Comparison of ENCODE assay signal across 1 cellular context in the genomic region with DNA sequence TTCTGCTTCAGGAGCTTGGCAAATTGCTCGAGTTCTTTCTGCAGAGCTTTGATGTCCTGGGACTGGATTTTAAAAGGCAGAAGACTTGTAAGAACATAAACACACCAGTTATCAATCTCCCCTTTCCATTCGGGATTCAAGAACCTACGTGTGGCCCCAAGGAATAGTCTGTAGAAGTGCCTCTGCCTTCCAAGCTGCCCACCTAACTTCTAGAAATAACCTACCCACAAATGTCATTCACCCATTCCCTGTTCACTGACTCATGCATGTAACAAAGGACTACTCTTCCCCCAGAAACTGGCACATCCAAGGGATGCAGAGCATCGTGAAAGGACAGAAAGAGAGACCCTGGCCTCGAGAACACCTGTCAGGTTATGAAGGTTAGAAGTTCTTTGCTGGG.
TF ChIP-seq lines count a peak whose summit lies in the region.

No MANE protein-coding gene starts in this region.

TF ChIP-seq in GM23338, 12 proteins besides CTCF, POLR2A, EP300 and RAD21:
- TF ChIP-seq, protein P1, sequence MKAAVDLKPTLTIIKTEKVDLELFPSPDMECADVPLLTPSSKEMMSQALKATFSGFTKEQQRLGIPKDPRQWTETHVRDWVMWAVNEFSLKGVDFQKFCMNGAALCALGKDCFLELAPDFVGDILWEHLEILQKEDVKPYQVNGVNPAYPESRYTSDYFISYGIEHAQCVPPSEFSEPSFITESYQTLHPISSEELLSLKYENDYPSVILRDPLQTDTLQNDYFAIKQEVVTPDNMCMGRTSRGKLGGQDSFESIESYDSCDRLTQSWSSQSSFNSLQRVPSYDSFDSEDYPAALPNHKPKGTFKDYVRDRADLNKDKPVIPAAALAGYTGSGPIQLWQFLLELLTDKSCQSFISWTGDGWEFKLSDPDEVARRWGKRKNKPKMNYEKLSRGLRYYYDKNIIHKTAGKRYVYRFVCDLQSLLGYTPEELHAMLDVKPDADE (IDR thresholded peaks at IDR 0.05) = no peak
- TF ChIP-seq, protein P2, sequence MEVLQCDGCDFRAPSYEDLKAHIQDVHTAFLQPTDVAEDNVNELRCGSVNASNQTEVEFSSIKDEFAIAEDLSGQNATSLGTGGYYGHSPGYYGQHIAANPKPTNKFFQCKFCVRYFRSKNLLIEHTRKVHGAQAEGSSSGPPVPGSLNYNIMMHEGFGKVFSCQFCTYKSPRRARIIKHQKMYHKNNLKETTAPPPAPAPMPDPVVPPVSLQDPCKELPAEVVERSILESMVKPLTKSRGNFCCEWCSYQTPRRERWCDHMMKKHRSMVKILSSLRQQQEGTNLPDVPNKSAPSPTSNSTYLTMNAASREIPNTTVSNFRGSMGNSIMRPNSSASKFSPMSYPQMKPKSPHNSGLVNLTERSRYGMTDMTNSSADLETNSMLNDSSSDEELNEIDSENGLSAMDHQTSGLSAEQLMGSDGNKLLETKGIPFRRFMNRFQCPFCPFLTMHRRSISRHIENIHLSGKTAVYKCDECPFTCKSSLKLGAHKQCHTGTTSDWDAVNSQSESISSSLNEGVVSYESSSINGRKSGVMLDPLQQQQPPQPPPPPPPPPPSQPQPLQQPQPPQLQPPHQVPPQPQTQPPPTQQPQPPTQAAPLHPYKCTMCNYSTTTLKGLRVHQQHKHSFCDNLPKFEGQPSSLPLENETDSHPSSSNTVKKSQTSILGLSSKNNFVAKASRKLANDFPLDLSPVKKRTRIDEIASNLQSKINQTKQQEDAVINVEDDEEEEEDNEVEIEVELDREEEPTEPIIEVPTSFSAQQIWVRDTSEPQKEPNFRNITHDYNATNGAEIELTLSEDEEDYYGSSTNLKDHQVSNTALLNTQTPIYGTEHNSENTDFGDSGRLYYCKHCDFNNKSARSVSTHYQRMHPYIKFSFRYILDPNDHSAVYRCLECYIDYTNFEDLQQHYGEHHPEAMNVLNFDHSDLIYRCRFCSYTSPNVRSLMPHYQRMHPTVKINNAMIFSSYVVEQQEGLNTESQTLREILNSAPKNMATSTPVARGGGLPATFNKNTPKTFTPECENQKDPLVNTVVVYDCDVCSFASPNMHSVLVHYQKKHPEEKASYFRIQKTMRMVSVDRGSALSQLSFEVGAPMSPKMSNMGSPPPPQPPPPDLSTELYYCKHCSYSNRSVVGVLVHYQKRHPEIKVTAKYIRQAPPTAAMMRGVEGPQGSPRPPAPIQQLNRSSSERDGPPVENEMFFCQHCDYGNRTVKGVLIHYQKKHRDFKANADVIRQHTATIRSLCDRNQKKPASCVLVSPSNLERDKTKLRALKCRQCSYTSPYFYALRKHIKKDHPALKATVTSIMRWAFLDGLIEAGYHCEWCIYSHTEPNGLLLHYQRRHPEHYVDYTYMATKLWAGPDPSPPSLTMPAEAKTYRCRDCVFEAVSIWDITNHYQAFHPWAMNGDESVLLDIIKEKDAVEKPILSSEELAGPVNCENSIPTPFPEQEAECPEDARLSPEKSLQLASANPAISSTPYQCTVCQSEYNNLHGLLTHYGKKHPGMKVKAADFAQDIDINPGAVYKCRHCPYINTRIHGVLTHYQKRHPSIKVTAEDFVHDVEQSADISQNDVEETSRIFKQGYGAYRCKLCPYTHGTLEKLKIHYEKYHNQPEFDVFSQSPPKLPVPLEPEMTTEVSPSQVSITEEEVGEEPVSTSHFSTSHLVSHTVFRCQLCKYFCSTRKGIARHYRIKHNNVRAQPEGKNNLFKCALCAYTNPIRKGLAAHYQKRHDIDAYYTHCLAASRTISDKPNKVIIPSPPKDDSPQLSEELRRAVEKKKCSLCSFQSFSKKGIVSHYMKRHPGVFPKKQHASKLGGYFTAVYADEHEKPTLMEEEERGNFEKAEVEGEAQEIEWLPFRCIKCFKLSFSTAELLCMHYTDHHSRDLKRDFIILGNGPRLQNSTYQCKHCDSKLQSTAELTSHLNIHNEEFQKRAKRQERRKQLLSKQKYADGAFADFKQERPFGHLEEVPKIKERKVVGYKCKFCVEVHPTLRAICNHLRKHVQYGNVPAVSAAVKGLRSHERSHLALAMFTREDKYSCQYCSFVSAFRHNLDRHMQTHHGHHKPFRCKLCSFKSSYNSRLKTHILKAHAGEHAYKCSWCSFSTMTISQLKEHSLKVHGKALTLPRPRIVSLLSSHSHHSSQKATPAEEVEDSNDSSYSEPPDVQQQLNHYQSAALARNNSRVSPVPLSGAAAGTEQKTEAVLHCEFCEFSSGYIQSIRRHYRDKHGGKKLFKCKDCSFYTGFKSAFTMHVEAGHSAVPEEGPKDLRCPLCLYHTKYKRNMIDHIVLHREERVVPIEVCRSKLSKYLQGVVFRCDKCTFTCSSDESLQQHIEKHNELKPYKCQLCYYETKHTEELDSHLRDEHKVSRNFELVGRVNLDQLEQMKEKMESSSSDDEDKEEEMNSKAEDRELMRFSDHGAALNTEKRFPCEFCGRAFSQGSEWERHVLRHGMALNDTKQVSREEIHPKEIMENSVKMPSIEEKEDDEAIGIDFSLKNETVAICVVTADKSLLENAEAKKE (CRISPR knock-in tag; IDR thresholded peaks at IDR 0.05) = no peak
- no peak for TF ChIP-seq STAT1 (IDR thresholded peaks at IDR 0.05; ENCODE audit: unreplicated experiment)
- TF ChIP-seq, protein P3, sequence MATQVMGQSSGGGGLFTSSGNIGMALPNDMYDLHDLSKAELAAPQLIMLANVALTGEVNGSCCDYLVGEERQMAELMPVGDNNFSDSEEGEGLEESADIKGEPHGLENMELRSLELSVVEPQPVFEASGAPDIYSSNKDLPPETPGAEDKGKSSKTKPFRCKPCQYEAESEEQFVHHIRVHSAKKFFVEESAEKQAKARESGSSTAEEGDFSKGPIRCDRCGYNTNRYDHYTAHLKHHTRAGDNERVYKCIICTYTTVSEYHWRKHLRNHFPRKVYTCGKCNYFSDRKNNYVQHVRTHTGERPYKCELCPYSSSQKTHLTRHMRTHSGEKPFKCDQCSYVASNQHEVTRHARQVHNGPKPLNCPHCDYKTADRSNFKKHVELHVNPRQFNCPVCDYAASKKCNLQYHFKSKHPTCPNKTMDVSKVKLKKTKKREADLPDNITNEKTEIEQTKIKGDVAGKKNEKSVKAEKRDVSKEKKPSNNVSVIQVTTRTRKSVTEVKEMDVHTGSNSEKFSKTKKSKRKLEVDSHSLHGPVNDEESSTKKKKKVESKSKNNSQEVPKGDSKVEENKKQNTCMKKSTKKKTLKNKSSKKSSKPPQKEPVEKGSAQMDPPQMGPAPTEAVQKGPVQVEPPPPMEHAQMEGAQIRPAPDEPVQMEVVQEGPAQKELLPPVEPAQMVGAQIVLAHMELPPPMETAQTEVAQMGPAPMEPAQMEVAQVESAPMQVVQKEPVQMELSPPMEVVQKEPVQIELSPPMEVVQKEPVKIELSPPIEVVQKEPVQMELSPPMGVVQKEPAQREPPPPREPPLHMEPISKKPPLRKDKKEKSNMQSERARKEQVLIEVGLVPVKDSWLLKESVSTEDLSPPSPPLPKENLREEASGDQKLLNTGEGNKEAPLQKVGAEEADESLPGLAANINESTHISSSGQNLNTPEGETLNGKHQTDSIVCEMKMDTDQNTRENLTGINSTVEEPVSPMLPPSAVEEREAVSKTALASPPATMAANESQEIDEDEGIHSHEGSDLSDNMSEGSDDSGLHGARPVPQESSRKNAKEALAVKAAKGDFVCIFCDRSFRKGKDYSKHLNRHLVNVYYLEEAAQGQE (IDR thresholded peaks at IDR 0.05; ENCODE audit: unreplicated experiment) = no peak
- no peak for TF ChIP-seq CREB1 (CRISPR knock-in tag; IDR thresholded peaks at IDR 0.05; ENCODE audit: low read depth)
- TF ChIP-seq ZNF114 (CRISPR knock-in tag; IDR thresholded peaks at IDR 0.05) = no peak
- TF ChIP-seq ZNF331 (CRISPR knock-in tag; IDR thresholded peaks at IDR 0.05; ENCODE audit: low read depth) = no peak
- TF ChIP-seq JUNB (IDR thresholded peaks at IDR 0.05; ENCODE audit: unreplicated experiment) = no peak
- TF ChIP-seq EZH2phosphoT487 (IDR thresholded peaks at IDR 0.05; ENCODE audit: unreplicated experiment) = no peak
- TF ChIP-seq EZH2 (IDR thresholded peaks at IDR 0.05; ENCODE audit: low read depth, unreplicated experiment) = no peak
- TF ChIP-seq NANOG (IDR thresholded peaks at IDR 0.05; ENCODE audit: borderline replicate concordance) = no peak
- TF ChIP-seq POLR2AphosphoS5 (IDR thresholded peaks at IDR 0.05; ENCODE audit: low read depth) = no peak
